23 cellular contexts compared by ENCODE assay signal in the genomic region with DNA sequence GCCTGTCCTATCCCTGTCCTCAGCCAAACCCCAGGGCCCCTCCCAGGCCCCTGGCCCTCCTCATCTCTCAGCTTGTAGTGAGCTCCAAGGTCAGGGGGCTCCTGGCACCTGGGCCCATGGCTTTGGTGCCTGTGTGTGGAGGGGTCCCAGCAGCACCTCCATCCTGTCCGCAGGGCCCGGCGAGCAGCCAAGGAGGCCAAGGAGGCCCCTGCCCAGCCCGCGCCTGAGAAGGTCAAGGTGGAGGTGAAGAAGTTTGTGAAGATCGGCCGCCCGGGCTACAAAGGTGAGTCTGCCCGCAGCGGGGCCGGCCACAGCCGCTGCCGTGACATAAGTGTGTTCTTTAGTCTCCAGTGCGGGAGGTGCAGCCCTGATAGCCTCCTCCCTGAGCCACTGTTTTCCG. TPM values are rescaled to one million over a fixed set of nuclear protein-coding genes. Genes with fewer than 3 reads are reported as not detected.
DNase-seq lines count a peak whose midpoint lies in the region; ATAC-seq, FAIRE-seq and TF ChIP-seq lines count a peak whose summit lies in the region.
"Had no signal": no experiment of that assay in that cellular context is flagged by ENCODE, and none has a peak within 500 bp of the region (broad histone marks: within the 10 kb centered on the region; RNA-seq: fewer than 3 reads in every experiment).

No MANE protein-coding gene starts in this region.

- H3K4me3 ChIP-seq in heart left ventricle, result no peak overlapping the region
- no peak overlapping the region for H3K4me3 ChIP-seq in K562
- H3K4me3 ChIP-seq in kidney (ENCODE audit: low read length in 2 of 2), result no peak overlapping the region
- H3K4me3 ChIP-seq: A549; BLaER1 treated with 17β-estradiol and CSF1 and Interleukin-3, amounts not matched to agents 10 nM and 100 nM had no signal

- H3K4me1 ChIP-seq in heart left ventricle, result peaks cover 2 to 49% (median 31%) of the 10 kb centered on the region in 12 donors
- H3K4me1 ChIP-seq in K562 (replicated peaks in 1 of 2; ENCODE audit: control insufficient read depth in 2 of 2, insufficient read depth in 2 of 2, low read length in 2 of 2), result peaks cover 12 to 81% of the 10 kb centered on the region in 2 experiments
- H3K4me1 ChIP-seq in kidney (ENCODE audit: control insufficient read depth in 1 of 2, insufficient read depth in 1 of 2, low read depth in 1 of 2, low read length in 2 of 2), result peaks cover 19 to 25% of the 10 kb centered on the region in 2 donors

- H3K27ac ChIP-seq in heart left ventricle, result no peak overlapping the region
- no peak overlapping the region for H3K27ac ChIP-seq in K562 (ENCODE audit: extremely low read depth, low read depth, low read length)
- no peak overlapping the region for H3K27ac ChIP-seq in kidney (ENCODE audit: low read depth in 2 of 2, low read length in 2 of 2)
- H3K27ac ChIP-seq: 22Rv1, A549, C4-2B had no signal

- H4K20me1 ChIP-seq in K562 (replicated peaks; ENCODE audit: control insufficient read depth, insufficient read depth, low read length), result peaks cover 33% of the 10 kb centered on the region

- H3K27me3 ChIP-seq in heart left ventricle (peaks cover 0 to 13% (median 8%) of the 10 kb centered on the region in 9 donors), K562 (ENCODE audit: control insufficient read depth in 2 of 2, insufficient read depth in 2 of 2, low read length in 2 of 2) (no peaks in the 10 kb centered on the region)

- FAIRE-seq in K562 (lab: Jason Lieb, UNC), result no peak
- FAIRE-seq in kidney (lab: Jason Lieb, UNC), result no peak
- FAIRE-seq: A549, D721Med, G401.6, GM12891, GM18507 had no signal

- in situ Hi-C loops in K562 (cut with MboI), result no loop called here

- H3K9me1 ChIP-seq in K562 (ENCODE audit: control insufficient read depth, insufficient read depth, low read length), result peaks cover 13% of the 10 kb centered on the region

- peaks cover 40% of the 10 kb centered on the region for H3K79me2 ChIP-seq in K562 (ENCODE audit: control insufficient read depth, insufficient read depth, low read length)

- H3K9ac ChIP-seq in K562 (ENCODE audit: insufficient read depth in 1 of 2, low read depth in 2 of 2, low read length in 2 of 2) (peak overlapping the region in 1 of 2 experiments; percentile 57; a peak in 2 of 4 replicates), kidney (ENCODE audit: low read length in 2 of 2) (no peak overlapping the region)

- H3K36me3 ChIP-seq in heart left ventricle (peaks cover 4 to 58% (median 48%) of the 10 kb centered on the region in 9 donors), K562 (ENCODE audit: control insufficient read depth, insufficient read depth, low read length) (peaks cover 92% of the 10 kb centered on the region; the same call in 2 of the 3 replicates), kidney (ENCODE audit: control insufficient read depth in 1 of 2, insufficient read depth in 2 of 2, low read length in 2 of 2) (peaks cover 10 to 40% of the 10 kb centered on the region in 2 donors)

- H3K9me3 ChIP-seq in heart left ventricle (no peaks in the 10 kb centered on the region), K562 (replicated peaks; ENCODE audit: control insufficient read depth, insufficient read depth, low read depth, low read length) (no peaks in the 10 kb centered on the region), kidney (ENCODE audit: control insufficient read depth in 1 of 2, low read length in 2 of 2) (no peaks in the 10 kb centered on the region)
- H3K9me3 ChIP-seq: A549; BLaER1 treated with 17β-estradiol and CSF1 and Interleukin-3, amounts not matched to agents 10 nM and 100 nM; Caco-2 had no signal

- intact Hi-C loops in left cardiac atrium (cut with DNase I), result no loop called here
- intact Hi-C loops in heart left ventricle (cut with DNase I), result no loop called here
- intact Hi-C loops in K562 (cut with micrococcal nuclease), result no loop called here
- intact Hi-C loops in kidney (cut with DNase I), result no loop called here

- no peak for TF ChIP-seq EP300 in K562 (IDR thresholded peaks at IDR 0.05; ENCODE audit: low read length)

- POLR2A ChIA-PET in K562 (lab: Yijun Ruan, JAX), result interaction anchor here (1.0 to 1.9 kb wide), 4 partner anchors 9 to 21 kb away, joined by 3 to 7 read pairs (median 5); no protein-coding TSS in a partner anchor

- H3K4me2 ChIP-seq in K562 (ENCODE audit: insufficient read depth, low read length), result no peak overlapping the region
- H3K4me2 ChIP-seq: A549; BLaER1 treated with 17β-estradiol and CSF1 and Interleukin-3, amounts not matched to agents 10 nM and 100 nM had no signal

- no peak for TF ChIP-seq RAD21 in K562 (CRISPR knock-in tag; conservative IDR thresholded peaks at IDR 0.05 in 1 of 2, IDR thresholded peaks at IDR 0.05 in 1 of 2)

- no peak for TF ChIP-seq CTCF in heart left ventricle (IDR thresholded peaks at IDR 0.05)
- no peak for TF ChIP-seq CTCF in K562 (IDR thresholded peaks at IDR 0.05 in 2 of 3, conservative IDR thresholded peaks at IDR 0.05 in 1 of 3; ENCODE audit: insufficient read depth in 2 of 3, low read depth in 1 of 3, low read length in 3 of 3)
- TF ChIP-seq CTCF in kidney (IDR thresholded peaks at IDR 0.05; ENCODE audit: borderline replicate concordance, extremely low read depth, insufficient read depth), result no peak

- peak; percentile 23 for DNase-seq in left cardiac atrium
- DNase-seq in heart left ventricle, result no peak
- no peak for DNase-seq in K562 (ENCODE audit: extremely low read depth in 1 of 4, low spot score in 3 of 4)
- DNase-seq in kidney, result peak; percentile 69
- no peak for DNase-seq in RKO (ENCODE audit: low spot score)
- DNase-seq: AML-193; Caco-2; Calu3; CD4-positive, alpha-beta T cell; CD8-positive, alpha-beta T cell; DMS79 treated with DMSO at 0.1 percent for 48 hours; GF-D8 had no signal

- CTCF ChIA-PET in K562 (lab: Yijun Ruan, JAX; ENCODE audit: low intra/inter-chr PET ratio), result no interaction called here

- 92 to 97% (median 95%) methylated on average over 12 to 15 of the region's 15 CpGs for WGBS in heart left ventricle, 4 donors
- WGBS in K562 (ENCODE audit: insufficient coverage, low coverage, missing lambda C conversion rate), result 100% methylated on average over 4 of the region's 15 CpGs

- no peak overlapping the region for H2AFZ ChIP-seq in K562 (ENCODE audit: low read depth, low read length)

- no peak for ATAC-seq in left cardiac atrium
- ATAC-seq in heart left ventricle, result no peak
- no peak for ATAC-seq in K562
- ATAC-seq in HG03175 (IDR thresholded peaks at IDR 0.05; ENCODE audit: unreplicated experiment), result no peak
- ATAC-seq: A549; CD8-positive, alpha-beta T cell had no signal

- no TSS peak for BruUV-seq in K562 (replicated peaks; lab: Mats Ljungman, UMichigan)

- TF ChIP-seq POLR2A in heart left ventricle (IDR thresholded peaks at IDR 0.05) (no peak), K562 (conservative IDR thresholded peaks at IDR 0.05) (no peak)

RNA-seq across cellular contexts. Expression of gene AMH, which starts 3.9 kb away (rescaled TPM):
- total RNA-seq in left cardiac atrium (1 to 10 TPM in 1 of 2 donors, under 1 TPM in 1; 0.80 to 1.6 TPM), heart left ventricle (under 1 TPM in 5 of 9 donors, not detected in 4; 0.32 to 0.81 (median 0.57) TPM), K562 (2014; rRNA removed) (9.4 and 10.7 TPM in 2 replicates), K562 (2014; rRNA removed; fragmentation: Illumina TruSeq; extraction: Trizol) (0.13 and 0.29 TPM in 2 replicates), K562 (2015; rRNA removed; fragmentation: Illumina TruSeq; extraction: Trizol) (2.6 and 3.5 TPM in 2 replicates), K562 (2021) (22.2 and 27.4 TPM in 2 replicates), kidney (1.0 TPM)
- polyA plus RNA-seq in heart left ventricle (1 to 10 TPM in 1 of 2 donors, under 1 TPM in 1; 0.10 to 1.1 TPM), K562 (2011; rRNA removed) (1.7 and 3.6 TPM in 2 replicates), K562 (2014; fragmentation: Illumina TruSeq; extraction: Trizol) (1.5 and 4.0 TPM in 2 replicates), K562 (2014; fragmentation: Nextera tagmentation; extraction: Ambion mirVana) (not detected), K562 (2014; rRNA removed) (19.2 and 23.6 TPM in 2 replicates), kidney (ENCODE audit: insufficient read depth, low read depth, low replicate concordance) (0.60 TPM)
- total RNA-seq in K562 (2011; cell fraction: chromatin; rRNA removed; ENCODE audit: low replicate concordance), result 14.5 and 62.7 TPM in 2 replicates
- 48.8 and 60.2 TPM in 2 replicates for total RNA-seq in K562 (2011; cell fraction: nucleolus; rRNA removed)
- 25.7 and 35.6 TPM in 2 replicates for total RNA-seq in K562 (2011; cell fraction: nucleoplasm; rRNA removed)
- polyA plus RNA-seq in K562 (2011; cell fraction: cytosol; rRNA removed), result 2.2 and 9.1 TPM in 2 replicates
- 52.0 and 130 TPM in 2 replicates for polyA plus RNA-seq in K562 (2011; cell fraction: nucleus; rRNA removed)
- polyA plus RNA-seq in K562 (2012), result 14.9 and 33.7 TPM in 2 replicates
- polyA minus RNA-seq in K562 (2011; rRNA and poly(A)+ RNA removed), result 0.09 and 0.18 TPM in 2 replicates
- polyA minus RNA-seq in K562 (2011; cell fraction: cytosol; rRNA and poly(A)+ RNA removed), result 2.0 and 3.7 TPM in 2 replicates
- 5.4 and 8.2 TPM in 2 replicates for polyA minus RNA-seq in K562 (2011; cell fraction: nucleus; rRNA and poly(A)+ RNA removed)

RNA-seq across cellular contexts. Expression of gene SF3A2, which starts 8.6 kb away (rescaled TPM):
- total RNA-seq in left cardiac atrium (10 to 100 TPM; 28.8 to 34.4 TPM), heart left ventricle (10 to 100 TPM; 19.2 to 43.9 (median 28.6) TPM), K562 (2014; rRNA removed) (50.3 and 111 TPM in 2 replicates), K562 (2014; rRNA removed; fragmentation: Illumina TruSeq; extraction: Trizol) (4.5 and 5.8 TPM in 2 replicates), K562 (2015; rRNA removed; fragmentation: Illumina TruSeq; extraction: Trizol) (22.8 and 30.6 TPM in 2 replicates), K562 (2021) (181 and 194 TPM in 2 replicates), kidney (64.1 TPM)
- polyA plus RNA-seq in heart left ventricle (10 to 100 TPM; 22.7 to 29.5 TPM), K562 (2011; rRNA removed) (7.9 and 21.0 TPM in 2 replicates), K562 (2014; fragmentation: Illumina TruSeq; extraction: Trizol) (44.6 and 119 TPM in 2 replicates), K562 (2014; fragmentation: Nextera tagmentation; extraction: Ambion mirVana) (under 1 TPM; 0.17 to 0.35 TPM), K562 (2014; rRNA removed) (45.9 and 46.7 TPM in 2 replicates), kidney (ENCODE audit: insufficient read depth, low read depth, low replicate concordance) (25.7 TPM)
- 112 and 366 TPM in 2 replicates for total RNA-seq in K562 (2011; cell fraction: chromatin; rRNA removed; ENCODE audit: low replicate concordance)
- total RNA-seq in K562 (2011; cell fraction: nucleolus; rRNA removed), result 303 and 373 TPM in 2 replicates
- 182 TPM in 2 replicates for total RNA-seq in K562 (2011; cell fraction: nucleoplasm; rRNA removed)
- 11.3 and 12.6 TPM in 2 replicates for polyA plus RNA-seq in K562 (2011; cell fraction: cytosol; rRNA removed)
- 164 and 237 TPM in 2 replicates for polyA plus RNA-seq in K562 (2011; cell fraction: nucleus; rRNA removed)
- polyA plus RNA-seq in K562 (2012), result 142 and 173 TPM in 2 replicates
- polyA minus RNA-seq in K562 (2011; rRNA and poly(A)+ RNA removed), result 8.5 and 10.2 TPM in 2 replicates
- polyA minus RNA-seq in K562 (2011; cell fraction: cytosol; rRNA and poly(A)+ RNA removed), result 49.6 and 76.1 TPM in 2 replicates
- polyA minus RNA-seq in K562 (2011; cell fraction: nucleus; rRNA and poly(A)+ RNA removed), result 127 and 137 TPM in 2 replicates

RNA-seq across cellular contexts. Expression of gene PLEKHJ1, which starts 9.1 kb away (rescaled TPM):
- total RNA-seq in left cardiac atrium (10 to 100 TPM; 45.2 to 45.7 TPM), heart left ventricle (10 to 100 TPM; 44.6 to 63.2 (median 46.5) TPM), K562 (2014; rRNA removed) (176 and 229 TPM in 2 replicates), K562 (2014; rRNA removed; fragmentation: Illumina TruSeq; extraction: Trizol) (55.6 and 55.7 TPM in 2 replicates), K562 (2015; rRNA removed; fragmentation: Illumina TruSeq; extraction: Trizol) (63.9 and 65.6 TPM in 2 replicates), K562 (2021) (127 and 140 TPM in 2 replicates), kidney (59.7 TPM)
- polyA plus RNA-seq in heart left ventricle (10 to 100 TPM; 80.9 to 89.7 TPM), K562 (2011; rRNA removed) (65.9 and 80.2 TPM in 2 replicates), K562 (2014; fragmentation: Illumina TruSeq; extraction: Trizol) (45.9 and 72.0 TPM in 2 replicates), K562 (2014; fragmentation: Nextera tagmentation; extraction: Ambion mirVana) (1 to 10 TPM; 1.5 to 6.8 TPM), K562 (2014; rRNA removed) (188 and 193 TPM in 2 replicates), kidney (ENCODE audit: insufficient read depth, low read depth, low replicate concordance) (156 TPM)
- 32.2 and 114 TPM in 2 replicates for total RNA-seq in K562 (2011; cell fraction: chromatin; rRNA removed; ENCODE audit: low replicate concordance)
- total RNA-seq in K562 (2011; cell fraction: nucleolus; rRNA removed), result 171 and 174 TPM in 2 replicates
- 85.7 and 89.1 TPM in 2 replicates for total RNA-seq in K562 (2011; cell fraction: nucleoplasm; rRNA removed)
- 131 and 202 TPM in 2 replicates for polyA plus RNA-seq in K562 (2011; cell fraction: cytosol; rRNA removed)
- polyA plus RNA-seq in K562 (2011; cell fraction: nucleus; rRNA removed), result 161 and 204 TPM in 2 replicates
- 127 and 153 TPM in 2 replicates for polyA plus RNA-seq in K562 (2012)
- polyA minus RNA-seq in K562 (2011; rRNA and poly(A)+ RNA removed), result 12.0 and 14.7 TPM in 2 replicates
- 24.0 and 24.1 TPM in 2 replicates for polyA minus RNA-seq in K562 (2011; cell fraction: cytosol; rRNA and poly(A)+ RNA removed)
- polyA minus RNA-seq in K562 (2011; cell fraction: nucleus; rRNA and poly(A)+ RNA removed), result 31.9 and 32.4 TPM in 2 replicates

RNA-seq across cellular contexts. Expression of gene JSRP1, which starts 10.9 kb away (rescaled TPM):
- total RNA-seq in left cardiac atrium, result under 1 TPM in 1 of 2 donors, not detected in 1; 0.27 TPM
- total RNA-seq in heart left ventricle, result under 1 TPM in 1 of 9 donors, not detected in 8; 0.25 TPM
- under 1 TPM in 1 of 2 donors, not detected in 1; 0.34 TPM for polyA plus RNA-seq in heart left ventricle
- total RNA-seq in K562 (2011; cell fraction: chromatin; rRNA removed; ENCODE audit: low replicate concordance), result 1.7 TPM in 1 of 2 replicates, not detected in the other
- 0.92 TPM in 1 of 2 replicates, not detected in the other for total RNA-seq in K562 (2011; cell fraction: nucleolus; rRNA removed)
- 2.7 TPM in 1 of 2 replicates, not detected in the other for total RNA-seq in K562 (2011; cell fraction: nucleoplasm; rRNA removed)
- total RNA-seq in K562 (2014; rRNA removed), result 0.29 TPM in 1 of 2 replicates, not detected in the other
- total RNA-seq in K562 (2014; rRNA removed; fragmentation: Illumina TruSeq; extraction: Trizol), result 0.40 and 0.45 TPM in 2 replicates
- total RNA-seq in K562 (2015; rRNA removed; fragmentation: Illumina TruSeq; extraction: Trizol), result 0.51 and 0.57 TPM in 2 replicates
- total RNA-seq in K562 (2021), result 0.58 and 0.78 TPM in 2 replicates
- polyA plus RNA-seq in K562 (2011; rRNA removed), result not detected in 2 replicates
- polyA plus RNA-seq in K562 (2011; cell fraction: cytosol; rRNA removed), result 0.09 TPM in 1 of 2 replicates, not detected in the other
- 0.58 TPM in 1 of 2 replicates, not detected in the other for polyA plus RNA-seq in K562 (2011; cell fraction: nucleus; rRNA removed)
- 2.3 and 2.7 TPM in 2 replicates for polyA plus RNA-seq in K562 (2012)
- polyA plus RNA-seq in K562 (2014; fragmentation: Illumina TruSeq; extraction: Trizol), result not detected in 2 replicates
- under 1 TPM in 1 of 2 experiments, not detected in 1; 0.08 TPM for polyA plus RNA-seq in K562 (2014; fragmentation: Nextera tagmentation; extraction: Ambion mirVana)
- 1.2 and 2.1 TPM in 2 replicates for polyA plus RNA-seq in K562 (2014; rRNA removed)
- 0.63 TPM in 1 of 2 replicates, not detected in the other for polyA minus RNA-seq in K562 (2011; rRNA and poly(A)+ RNA removed)
- polyA minus RNA-seq in K562 (2011; cell fraction: cytosol; rRNA and poly(A)+ RNA removed), result not detected in 2 replicates
- polyA minus RNA-seq in K562 (2011; cell fraction: nucleus; rRNA and poly(A)+ RNA removed), result 1.00 TPM in 1 of 2 replicates, not detected in the other
- total RNA-seq in kidney, result 5.0 TPM
- polyA plus RNA-seq in kidney (ENCODE audit: insufficient read depth, low read depth, low replicate concordance), result 0.37 TPM
- total RNA-seq: A172, Caco-2 had no signal
- polyA plus RNA-seq: BJ had no signal

RNA-seq across cellular contexts. Expression of gene PEAK3, which starts 36.7 kb away (rescaled TPM):
- total RNA-seq in left cardiac atrium (1 to 10 TPM; 1.0 to 2.3 TPM), heart left ventricle (1 to 10 TPM in 2 of 9 donors, under 1 TPM in 7; 0.11 to 1.6 (median 0.48) TPM), K562 (2014; rRNA removed) (0.16 TPM in 1 of 2 replicates, not detected in the other), K562 (2014; rRNA removed; fragmentation: Illumina TruSeq; extraction: Trizol) (not detected in 2 replicates), K562 (2015; rRNA removed; fragmentation: Illumina TruSeq; extraction: Trizol) (not detected in 2 replicates), K562 (2021) (0.13 and 0.40 TPM in 2 replicates), kidney (2.1 TPM)
- polyA plus RNA-seq in heart left ventricle (under 1 TPM; 0.21 to 0.23 TPM), K562 (2011; rRNA removed) (0.03 TPM in 1 of 2 replicates, not detected in the other), K562 (2014; fragmentation: Illumina TruSeq; extraction: Trizol) (0.06 TPM in 1 of 2 replicates, not detected in the other), K562 (2014; fragmentation: Nextera tagmentation; extraction: Ambion mirVana) (not detected), K562 (2014; rRNA removed) (0.07 TPM in 1 of 2 replicates, not detected in the other), kidney (ENCODE audit: insufficient read depth, low read depth, low replicate concordance) (not detected)
- 0.49 TPM in 1 of 2 replicates, not detected in the other for total RNA-seq in K562 (2011; cell fraction: chromatin; rRNA removed; ENCODE audit: low replicate concordance)
- 0.17 TPM in 1 of 2 replicates, not detected in the other for total RNA-seq in K562 (2011; cell fraction: nucleolus; rRNA removed)
- total RNA-seq in K562 (2011; cell fraction: nucleoplasm; rRNA removed), result not detected in 2 replicates
- not detected in 2 replicates for polyA plus RNA-seq in K562 (2011; cell fraction: cytosol; rRNA removed)
- polyA plus RNA-seq in K562 (2011; cell fraction: nucleus; rRNA removed), result 0.10 TPM in 1 of 2 replicates, not detected in the other
- polyA plus RNA-seq in K562 (2012), result 0.27 and 0.66 TPM in 2 replicates
- not detected in 2 replicates for polyA minus RNA-seq in K562 (2011; rRNA and poly(A)+ RNA removed)
- not detected in 2 replicates for polyA minus RNA-seq in K562 (2011; cell fraction: cytosol; rRNA and poly(A)+ RNA removed)
- 0.11 and 0.13 TPM in 2 replicates for polyA minus RNA-seq in K562 (2011; cell fraction: nucleus; rRNA and poly(A)+ RNA removed)
- total RNA-seq: Caco-2; Calu3; CD4-positive, alpha-beta T cell; CD8-positive, alpha-beta T cell had no signal
- polyA plus RNA-seq: A549, BJ had no signal

Comparison
In these comparisons a context has a peak if more than half of its experiments do, and no peak if none do; other contexts are left out.
1. DNase-seq: peak in left cardiac atrium (single experiment) and kidney (single experiment); none in heart left ventricle (0 of 5), K562 (0 of 4) and RKO (single experiment).